Comparison of ENCODE assay signal across 23 cellular contexts in genomic region chr1:63931468-63931867, GRCh38.
DNase-seq lines count a peak whose midpoint lies in the region; ATAC-seq and TF ChIP-seq lines count a peak whose summit lies in the region.
"Had no signal": no experiment of that assay in that cellular context is flagged by ENCODE, and none has a peak within 500 bp of the region (broad histone marks: within the 10 kb centered on the region; RNA-seq: fewer than 3 reads in every experiment).

No MANE protein-coding gene starts in this region.

- H3K4me3 Mint-ChIP-seq in mesothelial cell of epicardium: no peak overlapping the region
- H3K4me3 Mint-ChIP-seq: activated CD4-positive, alpha-beta T cell treated with anti-CD3 and anti-CD28 coated beads, Interleukin-2, amount 10 ng/mL, durations not matched to agents 7 days and 5 days; activated naive CD8-positive, alpha-beta T cell treated with anti-CD3 and anti-CD28 coated beads, Interleukin-2, amount 10 ng/mL, durations not matched to agents 7 days and 5 days; T-helper 1 cell treated with Interleukin-12 subunit alpha and Interleukin-12 subunit beta and Interleukin-4 antibody, amounts not matched to agents 30 μg/mL and 1 μg/mL, for 36 hours had no signal

- no peak overlapping the region for H2AK5ac ChIP-seq in IMR-90 (ENCODE audit: low read depth, low read length)

- no peaks in the 10 kb centered on the region for H3K36me3 Mint-ChIP-seq in mesothelial cell of epicardium
- H3K36me3 Mint-ChIP-seq: activated naive CD8-positive, alpha-beta T cell treated with anti-CD3 and anti-CD28 coated beads, Interleukin-2, amount 10 ng/mL, durations not matched to agents 7 days and 5 days had no signal

- no peak for TF ChIP-seq POLR2A in IMR-90 (IDR thresholded peaks at IDR 0.05; ENCODE audit: low read depth, low read length)

- H3K27ac Mint-ChIP-seq in mesothelial cell of epicardium: no peak overlapping the region
- H3K27ac Mint-ChIP-seq: activated CD4-positive, alpha-beta T cell treated with anti-CD3 and anti-CD28 coated beads, Interleukin-2, amount 10 ng/mL, durations not matched to agents 7 days and 5 days; activated naive CD8-positive, alpha-beta T cell treated with anti-CD3 and anti-CD28 coated beads, Interleukin-2, amount 10 ng/mL, durations not matched to agents 7 days and 5 days; activated T-helper 2 cell treated with anti-CD3 and anti-CD28 coated beads, Interferon-gamma antibody, Interleukin-2, Interleukin-4, amounts not matched to agents 10 μg/mL and 5 μg/mL and 100 μg/mL, durations not matched to agents 14 hours and 24 hours and 36 hours; T-helper 1 cell treated with Interleukin-12 subunit alpha and Interleukin-12 subunit beta and Interleukin-4 antibody, amounts not matched to agents 30 μg/mL and 1 μg/mL, for 36 hours had no signal

- no peak overlapping the region for H4K5ac ChIP-seq in IMR-90 (ENCODE audit: low read depth, low read length)

- H3K23ac ChIP-seq in IMR-90 (ENCODE audit: low read depth, low read length): no peak overlapping the region

- H3K79me2 ChIP-seq in Karpas-422 (ENCODE audit: low read length): no peaks in the 10 kb centered on the region

- WGBS in IMR-90 (ENCODE audit: extremely low coverage in 2 of 2, insufficient read length in 1 of 2), 2 experiments: no CpG with 5 or more reads among the region's 2 CpGs

- H2BK120ac ChIP-seq in IMR-90 (ENCODE audit: low read depth, low read length): no peak overlapping the region

- no TSS peak for BruUV-seq in IMR-90 (replicated peaks; lab: Mats Ljungman, UMichigan)

- H4K8ac ChIP-seq in IMR-90 (ENCODE audit: low read depth in 2 of 2, low read length in 2 of 2): no peak overlapping the region

- TF ChIP-seq CTCF in IMR-90 (conservative IDR thresholded peaks at IDR 0.05; ENCODE audit: low read depth, low read length) (no peak), ascending aorta (IDR thresholded peaks at IDR 0.05) (no peak), fibroblast of villous mesenchyme (IDR thresholded peaks at IDR 0.05; ENCODE audit: insufficient read depth, low read depth, low read length) (no peak), thoracic aorta (IDR thresholded peaks at IDR 0.05) (no peak), mesothelial cell of epicardium (IDR thresholded peaks at IDR 0.05; ENCODE audit: unreplicated experiment) (no peak)

- no peak overlapping the region for H2BK5ac ChIP-seq in IMR-90 (ENCODE audit: low read depth, low read length, poor library complexity, severe bottlenecking)

- no peaks in the 10 kb centered on the region for H3K9me1 ChIP-seq in IMR-90 (ENCODE audit: insufficient read depth, low read length)

- H4K20me1 ChIP-seq in IMR-90 (ENCODE audit: insufficient read depth, low read length) (no peaks in the 10 kb centered on the region), Karpas-422 (ENCODE audit: insufficient read depth, low read depth, low read length) (no peaks in the 10 kb centered on the region)

- no peak overlapping the region for H3K4me2 ChIP-seq in IMR-90 (ENCODE audit: low read depth, low read length)
- H3K4me2 ChIP-seq in Karpas-422 (ENCODE audit: low read depth, low read length, poor library complexity, severe bottlenecking): no peak overlapping the region

- H3K56ac ChIP-seq in IMR-90 (ENCODE audit: extremely low read depth, insufficient read depth, low read length): no peak overlapping the region

- TF ChIP-seq RAD21 in IMR-90 (IDR thresholded peaks at IDR 0.05; ENCODE audit: low read length): no peak

- peak; percentile 79 for DNase-seq in IMR-90
- DNase-seq in ascending aorta (ENCODE audit: low spot score in 2 of 2): no peak
- peak; percentile 87 for DNase-seq in fibroblast of villous mesenchyme (ENCODE audit: low read depth)
- no peak for DNase-seq in thoracic aorta (ENCODE audit: low spot score)
- no peak for DNase-seq in stimulated activated naive CD8-positive, alpha-beta T cell treated with anti-CD3 and anti-CD28 coated beads, Interleukin-15, Interleukin-2, amounts not matched to agents 100 U/mL and 50 U/mL, for 24 hours
- no peak for DNase-seq in Karpas-422
- no peak for DNase-seq in mesothelial cell of epicardium (ENCODE audit: low spot score in 2 of 2, unreplicated experiment in 2 of 2)
- DNase-seq: activated CD4-positive, alpha-beta T cell treated with anti-CD3 and anti-CD28 coated beads, Interleukin-2, amount 10 ng/mL, durations not matched to agents 7 days and 5 days; activated naive CD8-positive, alpha-beta T cell treated with anti-CD3 and anti-CD28 coated beads, Interleukin-2, amount 10 ng/mL, durations not matched to agents 7 days and 5 days; COR-L47; DMS79 treated with DMSO at 0.1 percent for 48 hours; heart left ventricle; MG63; NCI-H1436 treated with DMSO at 0.1 percent for 48 hours; NCI-H526; SJCRH30; upper lobe of right lung had no signal

- dilution Hi-C loops in IMR-90 (cut with HindIII; ENCODE audit: low sequenced_read_pairs, unreplicated experiment): no loop called here

- no peak overlapping the region for H2BK15ac ChIP-seq in IMR-90 (ENCODE audit: low read depth, low read length)

- H3K9ac ChIP-seq in IMR-90 (ENCODE audit: low read depth, low read length) (no peak overlapping the region), Karpas-422 (ENCODE audit: low read length) (no peak overlapping the region)

- no peak overlapping the region for H4K91ac ChIP-seq in IMR-90 (ENCODE audit: insufficient read depth, low read depth, low read length)

- H3K27me3 ChIP-seq in IMR-90 (ENCODE audit: control insufficient read depth, insufficient read depth, low read length) (no peaks in the 10 kb centered on the region), ascending aorta (no peaks in the 10 kb centered on the region), thoracic aorta (replicated peaks; ENCODE audit: insufficient read depth) (no peaks in the 10 kb centered on the region), Karpas-422 (ENCODE audit: low read length) (no peaks in the 10 kb centered on the region)
- H3K27me3 ChIP-seq: cardiac muscle cell, heart left ventricle, MG63, SJCRH30, upper lobe of right lung had no signal

- no peak overlapping the region for H2AK9ac ChIP-seq in IMR-90 (replicated peaks; ENCODE audit: low read depth, low read length, poor library complexity)

- H3K4ac ChIP-seq in IMR-90 (ENCODE audit: low read depth, low read length): no peak overlapping the region

- H3K9me3 Mint-ChIP-seq in mesothelial cell of epicardium: no peaks in the 10 kb centered on the region
- H3K9me3 Mint-ChIP-seq: activated CD4-positive, alpha-beta T cell treated with anti-CD3 and anti-CD28 coated beads, Interleukin-2, amount 10 ng/mL, durations not matched to agents 7 days and 5 days; activated naive CD8-positive, alpha-beta T cell treated with anti-CD3 and anti-CD28 coated beads, Interleukin-2, amount 10 ng/mL, durations not matched to agents 7 days and 5 days; activated T-helper 2 cell treated with anti-CD3 and anti-CD28 coated beads, Interferon-gamma antibody, Interleukin-2, Interleukin-4, amounts not matched to agents 10 μg/mL and 5 μg/mL and 100 μg/mL, durations not matched to agents 14 hours and 24 hours and 36 hours; T-helper 1 cell treated with Interleukin-12 subunit alpha and Interleukin-12 subunit beta and Interleukin-4 antibody, amounts not matched to agents 30 μg/mL and 1 μg/mL, for 36 hours had no signal

- no peaks in the 10 kb centered on the region for H3K27me3 Mint-ChIP-seq in mesothelial cell of epicardium (ENCODE audit: low read depth)
- H3K27me3 Mint-ChIP-seq: activated CD4-positive, alpha-beta T cell treated with anti-CD3 and anti-CD28 coated beads, Interleukin-2, amount 10 ng/mL, durations not matched to agents 7 days and 5 days; activated naive CD8-positive, alpha-beta T cell treated with anti-CD3 and anti-CD28 coated beads, Interleukin-2, amount 10 ng/mL, durations not matched to agents 7 days and 5 days had no signal

- H3K4me1 ChIP-seq in IMR-90 (ENCODE audit: control insufficient read depth, insufficient read depth, low read length): peaks cover 2% of the 10 kb centered on the region; the same call in 1 of the 2 replicates
- H3K4me1 ChIP-seq in ascending aorta: peaks cover 21 to 53% of the 10 kb centered on the region in 2 donors
- H3K4me1 ChIP-seq in thoracic aorta (ENCODE audit: control insufficient read depth in 1 of 2, low read depth in 2 of 2): peaks cover 13 to 75% of the 10 kb centered on the region in 2 donors
- no peaks in the 10 kb centered on the region for H3K4me1 ChIP-seq in Karpas-422 (ENCODE audit: low read length)
- H3K4me1 ChIP-seq: HAP-1 had no signal

- peaks cover 55% of the 10 kb centered on the region for H3K4me1 Mint-ChIP-seq in mesothelial cell of epicardium
- H3K4me1 Mint-ChIP-seq: activated CD4-positive, alpha-beta T cell treated with anti-CD3 and anti-CD28 coated beads, Interleukin-2, amount 10 ng/mL, durations not matched to agents 7 days and 5 days; activated naive CD8-positive, alpha-beta T cell treated with anti-CD3 and anti-CD28 coated beads, Interleukin-2, amount 10 ng/mL, durations not matched to agents 7 days and 5 days had no signal

- H3K4me3 ChIP-seq in IMR-90 (ENCODE audit: insufficient read depth, low read depth, low read length) (no peak overlapping the region), ascending aorta (no peak overlapping the region), fibroblast of villous mesenchyme (ENCODE audit: low read depth, low read length) (no peak overlapping the region), thoracic aorta (no peak overlapping the region), Karpas-422 (ENCODE audit: low read length) (no peak overlapping the region)
- H3K4me3 ChIP-seq: cardiac muscle cell, HAP-1, heart left ventricle, MG63, SJCRH30, upper lobe of right lung had no signal

- H3K9me2 ChIP-seq in Karpas-422 (replicated peaks; ENCODE audit: insufficient read depth, low read length): no peaks in the 10 kb centered on the region

- H3K18ac ChIP-seq in IMR-90 (ENCODE audit: low read depth, low read length): no peak overlapping the region

- intact Hi-C loops in IMR-90 (cut with micrococcal nuclease) (no loop called here), ascending aorta (cut with DNase I) (no loop called here)

- H3K27ac ChIP-seq in IMR-90 (ENCODE audit: insufficient read depth, low read length) (no peak overlapping the region), ascending aorta (peak overlapping the region; percentile 92 to 93), thoracic aorta (peak overlapping the region; percentile 29 to 43), Karpas-422 (ENCODE audit: low read length) (no peak overlapping the region)
- H3K27ac ChIP-seq: cardiac muscle cell, SJCRH30, upper lobe of right lung, VCaP had no signal

- H3K36me3 ChIP-seq in IMR-90 (ENCODE audit: control insufficient read depth, insufficient read depth, low read length): no peaks in the 10 kb centered on the region
- no peaks in the 10 kb centered on the region for H3K36me3 ChIP-seq in ascending aorta
- H3K36me3 ChIP-seq in thoracic aorta: no peaks in the 10 kb centered on the region
- H3K36me3 ChIP-seq in Karpas-422 (ENCODE audit: insufficient read depth, low read length): no peaks in the 10 kb centered on the region
- H3K36me3 ChIP-seq: cardiac muscle cell, HAP-1, heart left ventricle, MG63, SJCRH30, upper lobe of right lung had no signal

- CTCF ChIA-PET in IMR-90 (lab: Yijun Ruan, JAX): no interaction called here

- no peak overlapping the region for H2BK20ac ChIP-seq in IMR-90 (ENCODE audit: low read depth, low read length)

- peak; percentile 92 for ATAC-seq in IMR-90 (ENCODE audit: low read depth)
- no peak for ATAC-seq in thoracic aorta (ENCODE audit: insufficient number of reproducible peaks, low FRiP score, low read depth)
- no peak for ATAC-seq in stimulated activated naive CD8-positive, alpha-beta T cell treated with anti-CD3 and anti-CD28 coated beads, Interleukin-15, Interleukin-2, amounts not matched to agents 100 U/mL and 50 U/mL, for 24 hours
- ATAC-seq: heart left ventricle, HepG2, upper lobe of right lung had no signal

- no peak overlapping the region for H2AFZ ChIP-seq in IMR-90 (replicated peaks; ENCODE audit: low read length, poor library complexity)
- H2AFZ ChIP-seq in Karpas-422 (ENCODE audit: low read length): no peak overlapping the region

- no peaks in the 10 kb centered on the region for H3K9me3 ChIP-seq in IMR-90 (ENCODE audit: control insufficient read depth, insufficient read depth, low read length)
- H3K9me3 ChIP-seq in ascending aorta: no peaks in the 10 kb centered on the region
- no peaks in the 10 kb centered on the region for H3K9me3 ChIP-seq in thoracic aorta
- no peaks in the 10 kb centered on the region for H3K9me3 ChIP-seq in Karpas-422 (ENCODE audit: low read length)
- H3K9me3 ChIP-seq: HAP-1, heart left ventricle, MG63, SJCRH30, upper lobe of right lung had no signal

- no peak overlapping the region for H3K14ac ChIP-seq in IMR-90 (replicated peaks; ENCODE audit: low read depth, low read length)

- peaks cover 0 to 5% of the 10 kb centered on the region in 2 experiments; a peak in 1 of 4 replicates for H3K79me1 ChIP-seq in IMR-90 (ENCODE audit: low read depth in 1 of 2, low read length in 2 of 2)

- POLR2A ChIA-PET in IMR-90 (lab: Charles Lee; ENCODE audit: unreplicated experiment): no interaction called here

- in situ Hi-C loops in IMR-90 (cut with MboI; ENCODE audit: low sequenced_read_pairs): no loop called here

Comparison
In these comparisons a context has a peak if more than half of its experiments do, and no peak if none do; other contexts are left out.
1. DNase-seq: peak in IMR-90 (single experiment) and fibroblast of villous mesenchyme (single experiment); none in ascending aorta (0 of 2), thoracic aorta (single experiment), stimulated activated naive CD8-positive, alpha-beta T cell treated with anti-CD3 and anti-CD28 coated beads, Interleukin-15, Interleukin-2, amounts not matched to agents 100 U/mL and 50 U/mL, for 24 hours (single experiment), Karpas-422 (single experiment) and mesothelial cell of epicardium (0 of 2).
2. H3K27ac ChIP-seq: peak in ascending aorta (2 of 2) and thoracic aorta (2 of 2); none in IMR-90 (single experiment) and Karpas-422 (single experiment).